24 cellular contexts compared by ENCODE assay signal in genomic region chr11:78205256-78205655, GRCh38. TPM values are rescaled to one million over a fixed set of nuclear protein-coding genes. Genes with fewer than 3 reads are reported as not detected.
A peak's percentile ranks its signal among the peaks of the same experiment; 100 is the strongest.
DNase-seq lines count a peak whose midpoint lies in the region; ATAC-seq and TF ChIP-seq lines count a peak whose summit lies in the region.
"Had no signal": no experiment of that assay in that cellular context is flagged by ENCODE, and none has a peak within 500 bp of the region (broad histone marks: within the 10 kb centered on the region; RNA-seq: fewer than 3 reads in every experiment).

No MANE protein-coding gene starts in this region.

- CTCF ChIA-PET in activated CD4-positive, alpha-beta T cell treated with anti-CD3 and anti-CD28 coated beads for 36 hours (lab: Charles Lee) = interaction anchor here (0.6 to 1.0 kb wide), 2 partner anchors 11 to 14 kb away, joined by 3 to 4 read pairs; no protein-coding TSS in a partner anchor
- CTCF ChIA-PET in T-cell (lab: Charles Lee) = interaction anchor here in 1 of 2 donors (0.6 kb wide), 1 partner anchor 759 kb away, joined by 3 read pairs; no protein-coding TSS in a partner anchor

- H3K36me3 ChIP-seq in heart right ventricle = peaks cover 0 to 84% (median 9%) of the 10 kb centered on the region in 9 donors
- peaks cover 0 to 72% (median 16%) of the 10 kb centered on the region in 6 donors for H3K36me3 ChIP-seq in spleen
- peaks cover 69% of the 10 kb centered on the region for H3K36me3 ChIP-seq in brain microvascular endothelial cell (replicated peaks)

- no peaks in the 10 kb centered on the region for H3K9me3 Mint-ChIP-seq in activated CD4-positive, alpha-beta T cell treated with anti-CD3 and anti-CD28 coated beads, Interleukin-2, amount 10 ng/mL, durations not matched to agents 24 days and 14 days
- no peaks in the 10 kb centered on the region for H3K9me3 Mint-ChIP-seq in activated CD4-positive, alpha-beta T cell treated with anti-CD3 and anti-CD28 coated beads for 36 hours (ENCODE audit: low read depth)
- H3K9me3 Mint-ChIP-seq in T-cell = no peaks in the 10 kb centered on the region

- 98 to 99% methylated on average over 4 of the region's 4 CpGs for WGBS in heart right ventricle, 2 donors
- 93 to 98% (median 96%) methylated on average over 4 of the region's 4 CpGs for WGBS in spleen, 5 donors

- TF ChIP-seq CTCF in heart right ventricle (IDR thresholded peaks at IDR 0.05) (no peak), spleen (IDR thresholded peaks at IDR 0.05 in 8 of 11, conservative IDR thresholded peaks at IDR 0.05 in 3 of 11) (no peak), brain microvascular endothelial cell (IDR thresholded peaks at IDR 0.05; ENCODE audit: low read depth, low read length, missing control alignments) (no peak)

- no peaks in the 10 kb centered on the region for H3K27me3 Mint-ChIP-seq in activated CD4-positive, alpha-beta T cell treated with anti-CD3 and anti-CD28 coated beads, Interleukin-2, amount 10 ng/mL, durations not matched to agents 24 days and 14 days
- no peaks in the 10 kb centered on the region for H3K27me3 Mint-ChIP-seq in activated CD4-positive, alpha-beta T cell treated with anti-CD3 and anti-CD28 coated beads for 36 hours
- no peaks in the 10 kb centered on the region for H3K27me3 Mint-ChIP-seq in T-cell

- intact Hi-C loops in activated CD4-positive, alpha-beta T cell treated with anti-CD3 and anti-CD28 coated beads, Interleukin-2, amount 10 ng/mL, durations not matched to agents 24 days and 14 days (cut with micrococcal nuclease) = no loop called here
- intact Hi-C loops in activated CD4-positive, alpha-beta T cell treated with anti-CD3 and anti-CD28 coated beads for 36 hours (cut with DNase I, micrococcal nuclease) = no loop called here
- intact Hi-C loops in cardiac septum (cut with DNase I) (no loop called here), heart right ventricle (cut with DNase I) (no loop called here), spleen (cut with DNase I; ENCODE audit: low total_unique reads) (no loop called here)

- DNase-seq in activated CD4-positive, alpha-beta T cell treated with anti-CD3 and anti-CD28 coated beads, Interleukin-2, amount 10 ng/mL, durations not matched to agents 24 days and 14 days = no peak
- DNase-seq in activated CD4-positive, alpha-beta T cell treated with anti-CD3 and anti-CD28 coated beads for 36 hours = no peak
- peak; percentile 68 for DNase-seq in cardiac septum (ENCODE audit: low spot score)
- DNase-seq in heart right ventricle = no peak
- DNase-seq in T-cell = no peak
- DNase-seq in spleen = peak; percentile 27
- no peak for DNase-seq in brain microvascular endothelial cell
- DNase-seq: ACHN; C1 segment of cervical spinal cord; Caco-2; DMS 273 treated with DMSO at 0.1 percent for 48 hours; DMS79 treated with DMSO at 0.1 percent for 48 hours; IMR-90; NCI-H1105; NCI-H146; NCI-H2029; NCI-H2227 treated with DMSO at 0.1 percent for 48 hours; NCI-H510A treated with DMSO at 0.1 percent for 48 hours; NCI-H774; NK-92 treated with Interleukin-12 subunit alpha and Interleukin-12 subunit beta, amount 100 ng/mL, for 24 hours; SIG-M5 had no signal

- H3K27me3 ChIP-seq in heart right ventricle = no peaks in the 10 kb centered on the region
- H3K27me3 ChIP-seq in spleen (replicated peaks in 1 of 7) = no peaks in the 10 kb centered on the region
- H3K27me3 ChIP-seq in brain microvascular endothelial cell (replicated peaks) = no peaks in the 10 kb centered on the region

- peaks cover 47% of the 10 kb centered on the region for H3K36me3 Mint-ChIP-seq in activated CD4-positive, alpha-beta T cell treated with anti-CD3 and anti-CD28 coated beads, Interleukin-2, amount 10 ng/mL, durations not matched to agents 24 days and 14 days (ENCODE audit: low read depth)
- peaks cover 9% of the 10 kb centered on the region for H3K36me3 Mint-ChIP-seq in activated CD4-positive, alpha-beta T cell treated with anti-CD3 and anti-CD28 coated beads for 36 hours (ENCODE audit: low read depth)
- H3K36me3 Mint-ChIP-seq in T-cell = peaks cover 35% of the 10 kb centered on the region

- in situ Hi-C loops in brain microvascular endothelial cell (cut with HindIII; ENCODE audit: low pct_ligation_motif_present, low sequenced_read_pairs) = no loop called here

- H3K4me1 ChIP-seq in heart right ventricle = peaks cover 0 to 19% (median 8%) of the 10 kb centered on the region in 9 donors
- H3K4me1 ChIP-seq in spleen = peaks cover 0 to 21% (median 14%) of the 10 kb centered on the region in 6 donors

- no peak for ATAC-seq in activated CD4-positive, alpha-beta T cell treated with anti-CD3 and anti-CD28 coated beads for 36 hours
- no peak for ATAC-seq in heart right ventricle
- ATAC-seq in T-cell (replicated peaks in 1 of 4) = no peak
- ATAC-seq in HG02870 (IDR thresholded peaks at IDR 0.05; ENCODE audit: unreplicated experiment) = no peak

- no peak for TF ChIP-seq POLR2A in spleen (IDR thresholded peaks at IDR 0.05)

- POLR2A ChIA-PET in activated CD4-positive, alpha-beta T cell treated with anti-CD3 and anti-CD28 coated beads for 36 hours (lab: Charles Lee) = no interaction called here
- POLR2A ChIA-PET in T-cell (lab: Charles Lee) = no interaction called here

- no peak overlapping the region for H3K4me3 Mint-ChIP-seq in activated CD4-positive, alpha-beta T cell treated with anti-CD3 and anti-CD28 coated beads, Interleukin-2, amount 10 ng/mL, durations not matched to agents 24 days and 14 days
- H3K4me3 Mint-ChIP-seq in activated CD4-positive, alpha-beta T cell treated with anti-CD3 and anti-CD28 coated beads for 36 hours = no peak overlapping the region
- no peak overlapping the region for H3K4me3 Mint-ChIP-seq in T-cell

- H3K4me3 ChIP-seq in heart right ventricle (no peak overlapping the region), spleen (no peak overlapping the region), brain microvascular endothelial cell (ENCODE audit: low read depth, low read length) (no peak overlapping the region)

- H3K27ac ChIP-seq in heart right ventricle (no peak overlapping the region), spleen (no peak overlapping the region), brain microvascular endothelial cell (no peak overlapping the region)
- H3K27ac ChIP-seq: 22Rv1, KMS-11 had no signal

- H3K27ac Mint-ChIP-seq in activated CD4-positive, alpha-beta T cell treated with anti-CD3 and anti-CD28 coated beads, Interleukin-2, amount 10 ng/mL, durations not matched to agents 24 days and 14 days = peak overlapping the region; percentile 31
- no peak overlapping the region for H3K27ac Mint-ChIP-seq in activated CD4-positive, alpha-beta T cell treated with anti-CD3 and anti-CD28 coated beads for 36 hours
- H3K27ac Mint-ChIP-seq in T-cell = peak overlapping the region; percentile 40 to 82

- H3K9me3 ChIP-seq in heart right ventricle (no peaks in the 10 kb centered on the region), spleen (no peaks in the 10 kb centered on the region)
- H3K9me3 ChIP-seq: Caco-2 had no signal

- H3K4me1 Mint-ChIP-seq in activated CD4-positive, alpha-beta T cell treated with anti-CD3 and anti-CD28 coated beads, Interleukin-2, amount 10 ng/mL, durations not matched to agents 24 days and 14 days = peaks cover 37% of the 10 kb centered on the region
- peaks cover 43% of the 10 kb centered on the region for H3K4me1 Mint-ChIP-seq in activated CD4-positive, alpha-beta T cell treated with anti-CD3 and anti-CD28 coated beads for 36 hours
- H3K4me1 Mint-ChIP-seq in T-cell = peaks cover 46 to 53% (median 47%) of the 10 kb centered on the region in 3 donors

RNA-seq across cellular contexts. Expression of gene USP35, which starts 16.5 kb away (rescaled TPM):
- 10.4 and 13.1 TPM in 2 replicates for total RNA-seq in activated CD4-positive, alpha-beta T cell treated with anti-CD3 and anti-CD28 coated beads, Interleukin-2, amount 10 ng/mL, durations not matched to agents 24 days and 14 days
- 1 to 10 TPM; 9.2 to 9.8 TPM for total RNA-seq in activated CD4-positive, alpha-beta T cell treated with anti-CD3 and anti-CD28 coated beads for 36 hours
- total RNA-seq in cardiac septum (8.9 TPM), heart right ventricle (1 to 10 TPM; 3.6 to 6.6 (median 5.2) TPM), T-cell (10 to 100 TPM; 14.3 to 18.1 (median 15.4) TPM), spleen (1 to 10 TPM; 5.6 to 9.5 (median 6.5) TPM)
- polyA plus RNA-seq in heart right ventricle (1 to 10 TPM; 4.1 to 7.3 TPM), spleen (1 to 10 TPM; 1.6 to 6.5 (median 1.6) TPM)

RNA-seq across cellular contexts. Expression of gene KCTD21, which starts 16.8 kb away (rescaled TPM):
- 11.7 and 12.0 TPM in 2 replicates for total RNA-seq in activated CD4-positive, alpha-beta T cell treated with anti-CD3 and anti-CD28 coated beads, Interleukin-2, amount 10 ng/mL, durations not matched to agents 24 days and 14 days
- total RNA-seq in activated CD4-positive, alpha-beta T cell treated with anti-CD3 and anti-CD28 coated beads for 36 hours = 1 to 10 TPM; 9.0 to 9.8 TPM
- total RNA-seq in cardiac septum (8.5 TPM), heart right ventricle (1 to 10 TPM; 4.2 to 9.9 (median 6.7) TPM), T-cell (10 to 100 TPM in 2 of 5 donors, 1 to 10 TPM in 3; 3.4 to 13.2 (median 9.7) TPM), spleen (10 to 100 TPM in 2 of 7 donors, 1 to 10 TPM in 5; 6.0 to 13.6 (median 7.2) TPM)
- polyA plus RNA-seq in heart right ventricle (1 to 10 TPM; 4.5 to 5.0 TPM), spleen (1 to 10 TPM; 1.2 to 3.4 (median 1.4) TPM)

Comparison
In these comparisons a context has a peak if more than half of its experiments do, and no peak if none do; other contexts are left out.
1. DNase-seq: peak in cardiac septum (single experiment) and spleen (single experiment); none in activated CD4-positive, alpha-beta T cell treated with anti-CD3 and anti-CD28 coated beads, Interleukin-2, amount 10 ng/mL, durations not matched to agents 24 days and 14 days (single experiment), activated CD4-positive, alpha-beta T cell treated with anti-CD3 and anti-CD28 coated beads for 36 hours (single experiment), heart right ventricle (0 of 2), T-cell (0 of 34) and brain microvascular endothelial cell (single experiment).